In the genomic region with DNA sequence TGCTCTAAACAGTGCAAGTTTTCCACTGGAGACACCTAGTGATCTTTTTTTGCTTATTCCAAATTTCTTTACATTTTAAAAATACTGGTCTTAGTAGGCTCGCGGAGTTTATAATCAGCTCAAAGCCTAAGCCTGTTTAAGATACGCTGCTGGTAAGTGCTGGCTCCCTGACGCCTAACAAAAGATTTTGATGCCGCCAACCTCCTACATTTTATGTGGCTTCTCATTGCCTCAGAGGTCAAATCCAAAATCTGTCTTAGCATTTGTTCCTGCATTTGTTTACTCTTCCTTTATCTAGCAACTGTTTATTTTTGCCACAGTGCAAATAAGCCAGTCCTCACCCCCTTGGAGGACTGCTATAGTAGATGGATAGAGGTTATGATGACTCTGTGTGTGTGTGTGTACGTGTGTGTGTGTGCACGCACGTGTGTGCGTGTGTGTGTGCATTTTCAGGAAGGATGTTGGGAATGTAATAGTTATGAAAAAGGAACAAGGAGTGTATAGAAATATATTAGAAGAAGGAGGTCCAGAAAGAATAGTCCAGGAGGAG, we compare ENCODE assay signal across 17 cellular contexts.
"Had no signal": no experiment of that assay in that cellular context is flagged by ENCODE, and none has a peak within 500 bp of the region (broad histone marks: within the 10 kb centered on the region; RNA-seq: fewer than 3 reads in every experiment).

No MANE protein-coding gene starts in this region.

- DNase-seq: activated CD4-positive, alpha-beta T cell treated with anti-CD3 and anti-CD28 coated beads for 4 hours; activated CD8-positive, alpha-beta memory T cell treated with anti-CD3 and anti-CD28 coated beads, Interleukin-2, amount 50 U/mL, for 4 hours; activated CD8-positive, alpha-beta T cell treated with anti-CD3 and anti-CD28 coated beads for 36 hours; activated naive CD4-positive, alpha-beta T cell treated with anti-CD3 and anti-CD28 coated beads for 36 hours; activated T-cell treated with anti-CD3 and anti-CD28 coated beads, Interleukin-2, amount 50 U/mL, for 72 hours; central memory CD4-positive, alpha-beta T cell; effector memory CD8-positive, alpha-beta T cell; kidney glomerular epithelial cell; lower lobe of right lung; naive thymus-derived CD8-positive, alpha-beta T cell; sigmoid colon; stimulated activated CD4-positive, alpha-beta T cell treated with anti-CD3 and anti-CD28 coated beads, Interleukin-2, amount 100 ng/mL, for 48 hours; stimulated activated naive CD4-positive, alpha-beta T cell treated with Interleukin-2 at 50 U/mL for 16 hours had no signal

- H3K36me3 ChIP-seq: lower lobe of right lung, sigmoid colon, suprapubic skin had no signal

- H3K4me2 ChIP-seq: hepatocyte had no signal

- H3K27ac ChIP-seq: hepatocyte, lower lobe of right lung, sigmoid colon, suprapubic skin, VCaP had no signal

- H3K4me3 ChIP-seq: hepatocyte, lower lobe of right lung, sigmoid colon, suprapubic skin had no signal

- H3K9me3 Mint-ChIP-seq: activated naive CD4-positive, alpha-beta T cell treated with anti-CD3 and anti-CD28 coated beads for 36 hours; activated T-cell treated with anti-CD3 and anti-CD28 coated beads, Interleukin-2, amount 50 U/mL, for 72 hours; effector memory CD8-positive, alpha-beta T cell; naive thymus-derived CD8-positive, alpha-beta T cell had no signal

- H3K27ac Mint-ChIP-seq: activated CD8-positive, alpha-beta T cell treated with anti-CD3 and anti-CD28 coated beads for 36 hours; activated naive CD4-positive, alpha-beta T cell treated with anti-CD3 and anti-CD28 coated beads for 36 hours; activated T-cell treated with anti-CD3 and anti-CD28 coated beads, Interleukin-2, amount 50 U/mL, for 72 hours; effector memory CD8-positive, alpha-beta T cell; type B pancreatic cell had no signal

- H3K4me3 Mint-ChIP-seq: activated CD8-positive, alpha-beta T cell treated with anti-CD3 and anti-CD28 coated beads for 36 hours; activated naive CD4-positive, alpha-beta T cell treated with anti-CD3 and anti-CD28 coated beads for 36 hours; activated T-cell treated with anti-CD3 and anti-CD28 coated beads, Interleukin-2, amount 50 U/mL, for 72 hours; effector memory CD8-positive, alpha-beta T cell; type B pancreatic cell had no signal

- ATAC-seq: activated CD8-positive, alpha-beta T cell treated with anti-CD3 and anti-CD28 coated beads for 36 hours; activated T-cell treated with anti-CD3 and anti-CD28 coated beads, Interleukin-2, amount 50 U/mL, for 72 hours; effector memory CD8-positive, alpha-beta T cell; lower lobe of right lung; naive thymus-derived CD8-positive, alpha-beta T cell had no signal

- H3K9me3 ChIP-seq: lower lobe of right lung, sigmoid colon, suprapubic skin had no signal

- H3K27me3 ChIP-seq: suprapubic skin had no signal

- H3K27me3 Mint-ChIP-seq: activated CD8-positive, alpha-beta T cell treated with anti-CD3 and anti-CD28 coated beads for 36 hours; effector memory CD8-positive, alpha-beta T cell; naive thymus-derived CD8-positive, alpha-beta T cell had no signal

- H3K4me1 ChIP-seq: lower lobe of right lung, sigmoid colon had no signal
